ENCODE assay signal across 19 cellular contexts in genomic region chr2:147641644-147642043, GRCh38.
DNase-seq lines count a peak whose midpoint lies in the region; ATAC-seq, FAIRE-seq and TF ChIP-seq lines count a peak whose summit lies in the region.
"Had no signal": no experiment of that assay in that cellular context is flagged by ENCODE, and none has a peak within 500 bp of the region (broad histone marks: within the 10 kb centered on the region; RNA-seq: fewer than 3 reads in every experiment).

No MANE protein-coding gene starts in this region.

- H3K9ac ChIP-seq in GM23248 (no peak overlapping the region), SK-N-SH (no peak overlapping the region), mesendoderm (ENCODE audit: low read length) (no peak overlapping the region)

- no peak overlapping the region for H4K8ac ChIP-seq in mesendoderm (ENCODE audit: low read depth, low read length)

- no peak overlapping the region for H2BK120ac ChIP-seq in mesendoderm (ENCODE audit: low read depth, low read length)

- H3F3A ChIP-seq in GM23248 (ENCODE audit: insufficient read depth) (no peaks in the 10 kb centered on the region), SK-N-SH (replicated peaks; ENCODE audit: insufficient read depth) (no peaks in the 10 kb centered on the region)

- no peak overlapping the region for H4K5ac ChIP-seq in mesendoderm (ENCODE audit: low read length)

- H4K20me1 ChIP-seq in GM23248 (ENCODE audit: insufficient read depth): no peaks in the 10 kb centered on the region
- H4K20me1 ChIP-seq in hepatocyte (ENCODE audit: insufficient read depth, poor library complexity, severe bottlenecking): no peaks in the 10 kb centered on the region
- no peaks in the 10 kb centered on the region for H4K20me1 ChIP-seq in SK-N-SH (ENCODE audit: insufficient read depth)

- H3K4me3 ChIP-seq in A549: no peak overlapping the region
- H3K4me3 ChIP-seq in GM23248: no peak overlapping the region
- H3K4me3 ChIP-seq in fibroblast of mammary gland (ENCODE audit: control insufficient read depth, low read depth, low read length): no peak overlapping the region
- no peak overlapping the region for H3K4me3 ChIP-seq in hepatocyte
- H3K4me3 ChIP-seq in SK-N-SH (ENCODE audit: low read depth in 2 of 2, low read length in 1 of 2): no peak overlapping the region
- H3K4me3 ChIP-seq in mesendoderm (ENCODE audit: low read length): no peak overlapping the region

- CTCF ChIA-PET in A549 (lab: Yijun Ruan, JAX) (interaction anchor here (1.3 kb wide), 1 partner anchor 38 kb away, joined by 4 read pairs; no protein-coding TSS in a partner anchor), SK-N-SH (lab: Yijun Ruan, JAX) (no interaction called here)

- H3K9me3 ChIP-seq in A549 (no peaks in the 10 kb centered on the region), GM23248 (ENCODE audit: low read depth) (no peaks in the 10 kb centered on the region), hepatocyte (ENCODE audit: low read depth) (no peaks in the 10 kb centered on the region), SK-N-SH (no peaks in the 10 kb centered on the region)

- WGBS in A549 (ENCODE audit: missing lambda C conversion rate): 35% methylated on average over 2 of the region's 2 CpGs
- WGBS in GM23248 (ENCODE audit: low coverage in 1 of 2, low lambda C conversion rate in 2 of 2, missing lambda C conversion rate in 2 of 2), 2 experiments: 77 to 83% methylated on average over 2 of the region's 2 CpGs
- WGBS in hepatocyte (ENCODE audit: low lambda C conversion rate, missing lambda C conversion rate): 92% methylated on average over 2 of the region's 2 CpGs
- 26% methylated on average over 2 of the region's 2 CpGs for WGBS in SK-N-SH (ENCODE audit: low lambda C conversion rate)
- no CpG with 5 or more reads among the region's 2 CpGs for WGBS in mesendoderm (ENCODE audit: extremely low coverage, insufficient coverage, low lambda C conversion rate)

- FAIRE-seq in A549 (lab: Jason Lieb, UNC): no peak
- FAIRE-seq: D721Med had no signal

- H3K4me2 ChIP-seq in A549 (no peak overlapping the region), GM23248 (ENCODE audit: unreplicated experiment) (no peak overlapping the region), hepatocyte (no peak overlapping the region), SK-N-SH (no peak overlapping the region), mesendoderm (ENCODE audit: low read length) (no peak overlapping the region)

- DNase-seq in A549 (ENCODE audit: low read depth in 1 of 2, low spot score in 1 of 2) (no peak), GM23248 (peak; percentile 59), amniotic epithelial cell (ENCODE audit: low read depth) (peak; percentile 86), fibroblast of mammary gland (ENCODE audit: low read depth) (peak; percentile 64), hepatocyte (ENCODE audit: low spot score) (no peak), SK-N-SH (no peak), mesendoderm (no peak)
- DNase-seq: C1 segment of cervical spinal cord, Karpas-422, NCI-H1092 treated with DMSO at 0.1 percent for 48 hours, NCI-H146, NCI-H2081 treated with DMSO at 0.1 percent for 48 hours, NCI-H510A, RPMI8226, SHP77 treated with DMSO at 0.1 percent for 48 hours, T-cell had no signal

- H3K27ac ChIP-seq in A549: no peak overlapping the region
- no peak overlapping the region for H3K27ac ChIP-seq in GM23248
- H3K27ac ChIP-seq in hepatocyte: no peak overlapping the region
- no peak overlapping the region for H3K27ac ChIP-seq in SK-N-SH (ENCODE audit: low read depth in 2 of 2, low read length in 1 of 2)
- H3K27ac ChIP-seq in mesendoderm (ENCODE audit: low read depth, low read length): no peak overlapping the region

- TF ChIP-seq RAD21 in A549 (conservative IDR thresholded peaks at IDR 0.05 in 1 of 2, IDR thresholded peaks at IDR 0.05 in 1 of 2) (no peak), SK-N-SH (IDR thresholded peaks at IDR 0.05; ENCODE audit: low read length) (no peak)

- POLR2A ChIA-PET in A549 (lab: Yijun Ruan, JAX): no interaction called here
- POLR2A ChIA-PET in SK-N-SH (lab: Yijun Ruan, JAX): no interaction called here

- H3K27me3 ChIP-seq in GM23248 (replicated peaks; ENCODE audit: insufficient read depth) (no peaks in the 10 kb centered on the region; the same call in 1 of the 2 replicates), hepatocyte (no peaks in the 10 kb centered on the region), SK-N-SH (ENCODE audit: insufficient read depth) (no peaks in the 10 kb centered on the region), mesendoderm (ENCODE audit: insufficient read depth, low read length, poor library complexity) (no peaks in the 10 kb centered on the region)

- no peak overlapping the region for H2BK5ac ChIP-seq in mesendoderm (ENCODE audit: low read length)

- no peak for TF ChIP-seq EP300 in A549 (IDR thresholded peaks at IDR 0.05)
- no peak for TF ChIP-seq EP300 in SK-N-SH (IDR thresholded peaks at IDR 0.05; ENCODE audit: borderline replicate concordance in 1 of 2, low read depth in 1 of 2, low read length in 1 of 2)

- no peak overlapping the region for H3K18ac ChIP-seq in mesendoderm (ENCODE audit: low read length)

- H3K79me1 ChIP-seq in mesendoderm (ENCODE audit: low read length): no peaks in the 10 kb centered on the region

- no peak overlapping the region for H3K56ac ChIP-seq in mesendoderm (ENCODE audit: low read length)

- no peak overlapping the region for H2AK5ac ChIP-seq in mesendoderm (ENCODE audit: low read length)

- no peaks in the 10 kb centered on the region for H3K9me2 ChIP-seq in GM23248 (ENCODE audit: insufficient read depth)
- no peaks in the 10 kb centered on the region for H3K9me2 ChIP-seq in hepatocyte (replicated peaks; ENCODE audit: insufficient read depth)
- H3K9me2 ChIP-seq in SK-N-SH: no peaks in the 10 kb centered on the region

- H3K23ac ChIP-seq in mesendoderm (ENCODE audit: low read length): no peak overlapping the region

- TF ChIP-seq POLR2A in A549 (IDR thresholded peaks at IDR 0.05; ENCODE audit: low read length): no peak

- H2BK15ac ChIP-seq in mesendoderm (replicated peaks; ENCODE audit: low read depth): no peak overlapping the region

- H3K4ac ChIP-seq in mesendoderm (ENCODE audit: low read depth, low read length): no peak overlapping the region

- no peaks in the 10 kb centered on the region for H3K79me2 ChIP-seq in GM23248 (ENCODE audit: insufficient read depth)
- no peaks in the 10 kb centered on the region for H3K79me2 ChIP-seq in hepatocyte
- H3K79me2 ChIP-seq in SK-N-SH (ENCODE audit: insufficient read depth): no peaks in the 10 kb centered on the region
- H3K79me2 ChIP-seq in mesendoderm (ENCODE audit: control insufficient read depth, insufficient read depth, low read length): no peaks in the 10 kb centered on the region

- no peak for ATAC-seq in A549
- no peak for ATAC-seq in GM21381 (IDR thresholded peaks at IDR 0.05; ENCODE audit: unreplicated experiment)
- ATAC-seq: SK-N-SH treated with all-trans-retinoic acid at 6 μM for 48 hours, T-cell had no signal

- H3K36me3 ChIP-seq in GM23248 (ENCODE audit: low read depth) (no peaks in the 10 kb centered on the region), hepatocyte (replicated peaks; ENCODE audit: insufficient read depth, low read depth) (no peaks in the 10 kb centered on the region), SK-N-SH (replicated peaks in 1 of 2; ENCODE audit: control insufficient read depth in 1 of 2, insufficient read depth in 2 of 2, low read length in 1 of 2) (no peaks in the 10 kb centered on the region), mesendoderm (ENCODE audit: control insufficient read depth, insufficient read depth, low read length) (no peaks in the 10 kb centered on the region)

- H3K4me1 ChIP-seq in A549: no peaks in the 10 kb centered on the region
- peaks cover 2% of the 10 kb centered on the region; the same call in 1 of the 2 replicates for H3K4me1 ChIP-seq in GM23248 (ENCODE audit: insufficient read depth)
- H3K4me1 ChIP-seq in hepatocyte (ENCODE audit: insufficient read depth): peaks cover 15% of the 10 kb centered on the region
- no peaks in the 10 kb centered on the region for H3K4me1 ChIP-seq in SK-N-SH (ENCODE audit: control insufficient read depth in 1 of 2, insufficient read depth in 2 of 2, low read depth in 1 of 2, low read length in 1 of 2)
- no peaks in the 10 kb centered on the region for H3K4me1 ChIP-seq in mesendoderm (ENCODE audit: control insufficient read depth, low read depth, low read length)

- H2AFZ ChIP-seq in GM23248 (no peak overlapping the region), hepatocyte (no peak overlapping the region), SK-N-SH (ENCODE audit: low read depth) (no peak overlapping the region)

- in situ Hi-C loops in GM23248 (cut with MboI): no loop called here

- TF ChIP-seq CTCF in A549 (IDR thresholded peaks at IDR 0.05) (no peak), fibroblast of mammary gland (conservative IDR thresholded peaks at IDR 0.05; ENCODE audit: control insufficient read depth, insufficient read depth, low read depth, low read length) (no peak), hepatocyte (IDR thresholded peaks at IDR 0.05; ENCODE audit: poor library complexity) (no peak), SK-N-SH (IDR thresholded peaks at IDR 0.05) (no peak)

TF ChIP-seq in A549, 52 proteins besides CTCF, POLR2A, EP300 and RAD21:
- TF ChIP-seq RCOR1 (IDR thresholded peaks at IDR 0.05; ENCODE audit: low read depth, low read length) (no peak), FOSL2 (IDR thresholded peaks at IDR 0.05) (no peak), FOSL2 (CRISPR knock-in tag; IDR thresholded peaks at IDR 0.05) (0 out of 2 replicates have a peak, but pooled peaks have one; percentile 9)

TF ChIP-seq in SK-N-SH, 30 proteins besides CTCF, POLR2A, EP300 and RAD21 (continues in another document):
- TF ChIP-seq USF1 (IDR thresholded peaks at IDR 0.05; ENCODE audit: borderline replicate concordance, low read depth): no peak
- no peak for TF ChIP-seq NFIC (IDR thresholded peaks at IDR 0.05; ENCODE audit: borderline replicate concordance)
- TF ChIP-seq FOXJ3 (CRISPR knock-in tag; IDR thresholded peaks at IDR 0.05): no peak
- no peak for TF ChIP-seq EZH2phosphoT487 (IDR thresholded peaks at IDR 0.05; ENCODE audit: borderline replicate concordance, low read depth)
- no peak for TF ChIP-seq NRF1 (IDR thresholded peaks at IDR 0.05; ENCODE audit: low read depth, low read length)
- TF ChIP-seq PBX3 (IDR thresholded peaks at IDR 0.05): no peak

Comparison
In these comparisons a context has a peak if more than half of its experiments do, and no peak if none do; other contexts are left out.
1. DNase-seq: peak in GM23248 (single experiment), amniotic epithelial cell (single experiment) and fibroblast of mammary gland (single experiment); none in A549 (0 of 2), hepatocyte (single experiment), SK-N-SH (single experiment) and mesendoderm (single experiment).